ENCODE assay signal across 8 cellular contexts in the genomic region with DNA sequence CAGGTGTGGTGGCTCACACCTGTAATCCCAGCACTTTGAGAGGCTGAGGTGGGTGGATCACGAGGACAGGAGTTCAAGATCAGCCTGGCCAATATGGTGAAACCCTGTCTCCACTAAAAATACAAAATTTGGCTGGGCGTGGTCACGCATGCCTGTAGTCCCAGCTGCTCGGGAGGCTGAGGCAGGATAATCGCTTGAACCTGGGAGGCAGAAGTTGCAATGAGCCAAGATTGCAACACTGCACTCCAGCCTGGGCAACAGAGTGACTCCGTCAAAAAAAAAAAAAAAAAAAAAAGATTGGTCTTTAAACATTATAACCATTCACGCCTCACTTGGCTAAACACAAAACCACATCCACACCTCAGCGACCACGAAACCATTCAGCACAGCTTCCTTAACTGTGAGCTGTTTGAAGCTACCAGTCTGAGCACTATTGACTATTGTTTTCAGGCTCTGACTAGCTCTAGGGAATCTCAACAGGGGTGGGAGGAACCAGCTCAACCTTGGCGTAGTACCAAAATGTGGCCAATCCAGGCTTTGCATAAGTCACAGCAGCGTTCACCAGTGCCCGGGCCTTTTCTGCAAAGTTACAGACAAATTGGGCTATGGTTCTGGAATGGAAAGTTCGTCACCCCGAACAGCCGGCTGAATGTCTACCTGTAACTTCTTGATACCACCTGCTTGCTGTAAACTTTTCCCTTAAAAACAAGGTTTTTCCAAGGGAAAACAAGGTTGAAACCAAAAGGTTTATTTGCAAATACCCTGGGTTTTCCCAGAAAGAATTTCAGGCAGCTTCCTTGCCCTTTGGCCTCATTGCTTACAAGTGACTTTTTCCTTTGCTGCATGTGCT.
DNase-seq lines count a peak whose midpoint lies in the region; ATAC-seq and TF ChIP-seq lines count a peak whose summit lies in the region.

No MANE protein-coding gene starts in this region.

- H3K9me3 ChIP-seq in MM.1S (replicated peaks; ENCODE audit: insufficient read depth, low read length) (no peaks in the 10 kb centered on the region), suprapubic skin (no peaks in the 10 kb centered on the region), psoas muscle (no peaks in the 10 kb centered on the region)

- no peaks in the 10 kb centered on the region for H3K4me1 ChIP-seq in MM.1S (ENCODE audit: low read length)
- H3K4me1 ChIP-seq in suprapubic skin: peaks cover 17% of the 10 kb centered on the region
- peaks cover 5% of the 10 kb centered on the region for H3K4me1 ChIP-seq in psoas muscle

- no peaks in the 10 kb centered on the region for H3K9me2 ChIP-seq in MM.1S (replicated peaks; ENCODE audit: insufficient read depth, low read length)

- no peak for TF ChIP-seq CTCF in MM.1S (IDR thresholded peaks at IDR 0.05; ENCODE audit: low read length)
- no peak for TF ChIP-seq CTCF in suprapubic skin (IDR thresholded peaks at IDR 0.05)
- no peak for TF ChIP-seq CTCF in psoas muscle (IDR thresholded peaks at IDR 0.05)

- H3K27me3 ChIP-seq in MM.1S (replicated peaks; ENCODE audit: insufficient read depth, low read length) (no peaks in the 10 kb centered on the region), suprapubic skin (no peaks in the 10 kb centered on the region), psoas muscle (ENCODE audit: insufficient read depth in 3 of 3, low read length in 2 of 3) (no peaks in the 10 kb centered on the region)

- no peak overlapping the region for H3K4me3 Mint-ChIP-seq in activated CD4-positive, alpha-beta memory T cell treated with anti-CD3 and anti-CD28 coated beads for 36 hours

- H3K27ac ChIP-seq in MM.1S (ENCODE audit: low read length) (no peak overlapping the region), suprapubic skin (peak overlapping the region; percentile 38), psoas muscle (no peak overlapping the region)

- H3F3A ChIP-seq in MM.1S (ENCODE audit: insufficient read depth, low read length): no peaks in the 10 kb centered on the region

- no peak overlapping the region for H3K27ac Mint-ChIP-seq in activated CD4-positive, alpha-beta memory T cell treated with anti-CD3 and anti-CD28 coated beads for 36 hours

- DNase-seq in stimulated activated CD4-positive, alpha-beta T cell treated with anti-CD3 and anti-CD28 coated beads, Interleukin-15, amount 100 ng/mL, for 24 hours: peak; percentile 9
- DNase-seq in stimulated activated CD4-positive, alpha-beta T cell treated with anti-CD3 and anti-CD28 coated beads, Interleukin-4, amount 100 ng/mL, for 4 hours: no peak
- DNase-seq in MM.1S (peak; percentile 30), hypothalamus (lab: John Stamatoyannopoulos, UW) (peak in 37 of 51 donors; percentile 2 to 80 (median 56)), suprapubic skin (ENCODE audit: low spot score in 2 of 2) (no peak), psoas muscle (no peak)
- peak; percentile 51 for DNase-seq in activated CD4-positive, alpha-beta memory T cell treated with anti-CD3 and anti-CD28 coated beads for 36 hours

- H3K4me1 Mint-ChIP-seq in activated CD4-positive, alpha-beta memory T cell treated with anti-CD3 and anti-CD28 coated beads for 36 hours (ENCODE audit: low read depth): peaks cover 2% of the 10 kb centered on the region

- CTCF ChIA-PET in activated CD4-positive, alpha-beta memory T cell treated with anti-CD3 and anti-CD28 coated beads for 36 hours (lab: Charles Lee): interaction anchor here (1.4 kb wide), 1 partner anchor 168 kb away, joined by 3 read pairs; no protein-coding TSS in a partner anchor

- POLR2A ChIA-PET in activated CD4-positive, alpha-beta memory T cell treated with anti-CD3 and anti-CD28 coated beads for 36 hours (lab: Charles Lee): no interaction called here

- no peaks in the 10 kb centered on the region for H3K9me3 Mint-ChIP-seq in activated CD4-positive, alpha-beta memory T cell treated with anti-CD3 and anti-CD28 coated beads for 36 hours

- TF ChIP-seq EP300 in suprapubic skin (IDR thresholded peaks at IDR 0.05): no peak

- no peaks in the 10 kb centered on the region for H3K36me3 Mint-ChIP-seq in activated CD4-positive, alpha-beta memory T cell treated with anti-CD3 and anti-CD28 coated beads for 36 hours

- no peaks in the 10 kb centered on the region for H3K36me3 ChIP-seq in MM.1S (replicated peaks; ENCODE audit: insufficient read depth, low read length)
- H3K36me3 ChIP-seq in suprapubic skin: no peaks in the 10 kb centered on the region
- H3K36me3 ChIP-seq in psoas muscle (ENCODE audit: insufficient read depth in 1 of 2, low read depth in 1 of 2): no peaks in the 10 kb centered on the region

- 53% methylated on average over 15 of the region's 15 CpGs for WGBS in suprapubic skin
- WGBS in psoas muscle, 3 donors: 40 to 57% (median 47%) methylated on average over 15 of the region's 15 CpGs

- peaks cover 11% of the 10 kb centered on the region for H3K27me3 Mint-ChIP-seq in activated CD4-positive, alpha-beta memory T cell treated with anti-CD3 and anti-CD28 coated beads for 36 hours

- no peak for TF ChIP-seq POLR2A in suprapubic skin (IDR thresholded peaks at IDR 0.05)

- H3K4me2 ChIP-seq in MM.1S (ENCODE audit: low read depth, low read length): no peak overlapping the region

- ATAC-seq in HG02623 (IDR thresholded peaks at IDR 0.05; ENCODE audit: unreplicated experiment): peak; percentile 97
- ATAC-seq in psoas muscle: no peak

- no peaks in the 10 kb centered on the region for H3K79me2 ChIP-seq in MM.1S (ENCODE audit: low read length)

- no peak overlapping the region for H2AFZ ChIP-seq in MM.1S (ENCODE audit: low read length)

- H3K4me3 ChIP-seq in MM.1S (ENCODE audit: low read length) (no peak overlapping the region), suprapubic skin (no peak overlapping the region), psoas muscle (no peak overlapping the region)

- intact Hi-C loops in activated CD4-positive, alpha-beta memory T cell treated with anti-CD3 and anti-CD28 coated beads for 36 hours (cut with micrococcal nuclease): no loop called here
- intact Hi-C loops in psoas muscle (cut with DNase I): no loop called here

- H3K9ac ChIP-seq in MM.1S (ENCODE audit: low read length): no peak overlapping the region

- no peaks in the 10 kb centered on the region for H4K20me1 ChIP-seq in MM.1S (ENCODE audit: insufficient read depth, low read length)

Comparison
In these comparisons a context has a peak if more than half of its experiments do, and no peak if none do; other contexts are left out.
1. DNase-seq: peak in stimulated activated CD4-positive, alpha-beta T cell treated with anti-CD3 and anti-CD28 coated beads, Interleukin-15, amount 100 ng/mL, for 24 hours (single experiment), MM.1S (single experiment), activated CD4-positive, alpha-beta memory T cell treated with anti-CD3 and anti-CD28 coated beads for 36 hours (single experiment) and hypothalamus (37 of 51); none in stimulated activated CD4-positive, alpha-beta T cell treated with anti-CD3 and anti-CD28 coated beads, Interleukin-4, amount 100 ng/mL, for 4 hours (0 of 2), suprapubic skin (0 of 2) and psoas muscle (0 of 2).